ENCODE assay signal across 1 cellular context in genomic region chr14:20683896-20684661, GRCh38.
TF ChIP-seq lines count a peak whose summit lies in the region.

TSS of gene RNASE4 (plus strand) at chr14:20684560. CDS start at chr14:20699372, 14,812 bp downstream.

TF ChIP-seq in HepG2, 621 proteins besides CTCF, POLR2A, EP300 and RAD21 (continued from another document and continues in another):
- TF ChIP-seq CEBPZ (IDR thresholded peaks at IDR 0.05; ENCODE audit: low read length) (no peak), SMC3 (IDR thresholded peaks at IDR 0.05; ENCODE audit: low read length) (peak; percentile 19; the same call in 1 of the 2 replicates), KDM5B (CRISPR knock-in tag; IDR thresholded peaks at IDR 0.05; ENCODE audit: borderline replicate concordance) (peak; percentile 79), KLF11 (CRISPR knock-in tag; IDR thresholded peaks at IDR 0.05) (0 out of 2 replicates have a peak, but pooled peaks have one; percentile 18), BATF2 (CRISPR knock-in tag; IDR thresholded peaks at IDR 0.05) (no peak), ZNF530 (CRISPR knock-in tag; IDR thresholded peaks at IDR 0.05; ENCODE audit: low read depth) (no peak), ZNF724P (CRISPR knock-in tag; IDR thresholded peaks at IDR 0.05; ENCODE audit: borderline replicate concordance) (0 out of 2 replicates have a peak, but pooled peaks have one; percentile 18), AKNA (CRISPR knock-in tag; IDR thresholded peaks at IDR 0.05; ENCODE audit: borderline replicate concordance) (peak; percentile 36; the same call in 1 of the 2 replicates), POLR2AphosphoS5 (IDR thresholded peaks at IDR 0.05; ENCODE audit: low read depth, low read length) (peak; percentile 85), ZNF503 (CRISPR knock-in tag; IDR thresholded peaks at IDR 0.05) (no peak; the same call in 1 of the 2 replicates), NFE2L1 (CRISPR knock-in tag; IDR thresholded peaks at IDR 0.05; ENCODE audit: borderline replicate concordance) (no peak), ZUFSP (CRISPR knock-in tag; IDR thresholded peaks at IDR 0.05; ENCODE audit: borderline replicate concordance) (no peak), ETV5 (CRISPR knock-in tag; IDR thresholded peaks at IDR 0.05; ENCODE audit: borderline replicate concordance) (peak; percentile 44; the same call in 1 of the 2 replicates), CCAR2 (optimal IDR thresholded peaks at IDR 0.05; ENCODE audit: low read depth, low read length) (no peak), NR3C1 (CRISPR knock-in tag; IDR thresholded peaks at IDR 0.05) (no peak), E2F2 (CRISPR knock-in tag; IDR thresholded peaks at IDR 0.05; ENCODE audit: borderline replicate concordance) (peak; percentile 90; the same call in 1 of the 2 replicates), ZNF205 (CRISPR knock-in tag; IDR thresholded peaks at IDR 0.05) (no peak), KLF16 (CRISPR knock-in tag; IDR thresholded peaks at IDR 0.05) (peak in 1 of 2 experiments; percentile 63; a peak in 2 of 4 replicates), EZH2 (conservative IDR thresholded peaks at IDR 0.05; ENCODE audit: low read depth, low read length) (no peak), SKIL (CRISPR knock-in tag; IDR thresholded peaks at IDR 0.05; ENCODE audit: borderline replicate concordance) (no peak), MAZ (IDR thresholded peaks at IDR 0.05; ENCODE audit: borderline replicate concordance, low read depth, low read length) (peak; percentile 48; the same call in 1 of the 2 replicates), MAZ (CRISPR knock-in tag; IDR thresholded peaks at IDR 0.05; ENCODE audit: low read depth) (peak; percentile 81), MXD4 (CRISPR knock-in tag; IDR thresholded peaks at IDR 0.05) (peak; percentile 75; the same call in 1 of the 2 replicates), STAT6 (CRISPR knock-in tag; IDR thresholded peaks at IDR 0.05; ENCODE audit: borderline replicate concordance) (peak; percentile 78; the same call in 1 of the 2 replicates), YEATS4 (CRISPR knock-in tag; IDR thresholded peaks at IDR 0.05; ENCODE audit: borderline replicate concordance) (peak; percentile 90), KLF6 (CRISPR knock-in tag; IDR thresholded peaks at IDR 0.05) (peak; percentile 53), MNT (IDR thresholded peaks at IDR 0.05) (peak; percentile 22), THAP8 (CRISPR knock-in tag; IDR thresholded peaks at IDR 0.05; ENCODE audit: borderline replicate concordance) (no peak), HNRNPL (IDR thresholded peaks at IDR 0.05; ENCODE audit: low read depth, low read length) (peak; percentile 58; the same call in 1 of the 2 replicates), CEBPG (CRISPR knock-in tag; IDR thresholded peaks at IDR 0.05) (peak; percentile 46), ZNF749 (CRISPR knock-in tag; IDR thresholded peaks at IDR 0.05; ENCODE audit: borderline replicate concordance) (no peak; the same call in 1 of the 2 replicates), ZNF296 (CRISPR knock-in tag; conservative IDR thresholded peaks at IDR 0.05) (no peak), ZNF547 (CRISPR knock-in tag; IDR thresholded peaks at IDR 0.05) (peak; percentile 95)
